22 cellular contexts compared by ENCODE assay signal in the genomic region with DNA sequence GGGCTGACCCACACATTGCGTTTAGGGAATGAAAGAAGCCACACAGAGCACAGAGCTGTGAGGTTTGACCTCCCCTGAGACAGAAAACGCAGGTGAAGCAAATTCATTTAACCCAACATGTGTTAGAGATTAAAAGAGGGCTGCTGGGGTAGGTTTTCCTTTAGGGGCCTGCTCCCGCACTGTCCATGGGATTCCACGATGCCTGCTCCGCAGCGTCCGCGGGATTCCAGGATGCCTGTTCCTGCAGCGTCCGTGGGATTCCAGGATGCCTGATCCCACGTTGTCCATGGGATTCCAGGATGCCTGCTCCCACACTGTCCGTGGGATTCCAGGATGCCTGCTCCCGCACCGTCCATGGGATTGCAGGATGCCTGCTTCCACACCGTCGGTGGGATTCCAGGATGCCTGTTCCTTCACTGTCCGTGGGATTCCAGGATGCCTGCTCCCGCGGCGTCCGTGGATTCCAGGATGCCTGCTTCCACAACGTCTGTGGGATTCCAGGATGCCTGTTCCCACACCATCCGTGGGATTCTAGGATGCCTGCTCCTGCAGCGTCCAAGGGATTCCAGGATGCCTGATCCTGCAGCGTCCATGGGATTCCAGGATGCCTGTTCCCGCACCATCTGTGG.
"Had no signal": no experiment of that assay in that cellular context is flagged by ENCODE, and none has a peak within 500 bp of the region (broad histone marks: within the 10 kb centered on the region; RNA-seq: fewer than 3 reads in every experiment).

No MANE protein-coding gene starts in this region.

- H3K27me3 ChIP-seq: ascending aorta, cardiac muscle cell, ovary, right lobe of liver, transverse colon, uterus had no signal

- H3K36me3 ChIP-seq: ascending aorta, cardiac muscle cell, gastroesophageal sphincter, neutrophil, ovary, right lobe of liver, transverse colon, uterus had no signal

- H3K4me3 ChIP-seq: ascending aorta, cardiac muscle cell, gastroesophageal sphincter, ovary, right lobe of liver, transverse colon, uterus had no signal

- ATAC-seq: effector memory CD8-positive, alpha-beta T cell; right lobe of liver; WTC11 had no signal

- H3K27ac ChIP-seq: ascending aorta, cardiac muscle cell, gastroesophageal sphincter, neutrophil, ovary, right lobe of liver, transverse colon, uterus had no signal

- DNase-seq: activated CD4-positive, alpha-beta memory T cell treated with anti-CD3 and anti-CD28 coated beads, Interleukin-2, amount 10 ng/mL, durations not matched to agents 7 days and 5 days; activated CD4-positive, alpha-beta T cell treated with anti-CD3 and anti-CD28 coated beads for 1 hour; activated CD4-positive, alpha-beta T cell treated with anti-CD3 and anti-CD28 coated beads, Interleukin-2, amount 10 ng/mL, durations not matched to agents 7 days and 5 days; activated effector memory CD4-positive, alpha-beta T cell treated with anti-CD3 and anti-CD28 coated beads, Interleukin-2, amount 50 U/mL, for 16 hours; activated naive CD4-positive, alpha-beta T cell treated with anti-CD3 and anti-CD28 coated beads, Interleukin-2, amount 10 ng/mL, durations not matched to agents 7 days and 5 days; activated naive CD8-positive, alpha-beta T cell treated with anti-CD3 and anti-CD28 coated beads, Interleukin-2, amount 10 ng/mL, durations not matched to agents 7 days and 5 days; cortex of kidney; effector memory CD8-positive, alpha-beta T cell; hypothalamus; immature natural killer cell; ovary; right lobe of liver; stimulated activated CD4-positive, alpha-beta T cell treated with anti-CD3 and anti-CD28 coated beads, Interleukin-2, amount 100 ng/mL, for 48 hours; stimulated activated naive CD4-positive, alpha-beta T cell treated with Interleukin-2 at 50 U/mL for 16 hours; T-helper 2 cell; transverse colon; uterus had no signal

- H3K4me1 ChIP-seq: right lobe of liver had no signal

- H3K9me3 ChIP-seq: ascending aorta, gastroesophageal sphincter, neutrophil, ovary, right lobe of liver, transverse colon, uterus had no signal
